ENCODE assay signal across 11 cellular contexts in genomic region chr14:90087433-90087832, GRCh38. TPM values are rescaled to one million over a fixed set of nuclear protein-coding genes. Genes with fewer than 3 reads are reported as not detected.
A peak's percentile ranks its signal among the peaks of the same experiment; 100 is the strongest.
DNase-seq lines count a peak whose midpoint lies in the region; ATAC-seq, FAIRE-seq and TF ChIP-seq lines count a peak whose summit lies in the region.
"Had no signal": no experiment of that assay in that cellular context is flagged by ENCODE, and none has a peak within 500 bp of the region (broad histone marks: within the 10 kb centered on the region; RNA-seq: fewer than 3 reads in every experiment).

No MANE protein-coding gene starts in this region.

- peaks cover 13% of the 10 kb centered on the region for H3K27me3 ChIP-seq in IMR-90 (ENCODE audit: control insufficient read depth, insufficient read depth, low read length)
- H3K27me3 ChIP-seq in astrocyte (ENCODE audit: insufficient read depth, low read length) = peaks cover 5% of the 10 kb centered on the region
- peaks cover 0 to 5% of the 10 kb centered on the region in 2 donors for H3K27me3 ChIP-seq in left lung
- H3K27me3 ChIP-seq: BLaER1 had no signal

- intact Hi-C loops in IMR-90 (cut with micrococcal nuclease) = no loop called here
- intact Hi-C loops in left lung (cut with DNase I) = no loop called here

- no peak overlapping the region for H2AK5ac ChIP-seq in IMR-90 (ENCODE audit: low read depth, low read length)

- no peaks in the 10 kb centered on the region for H3K79me1 ChIP-seq in IMR-90 (ENCODE audit: low read depth in 1 of 2, low read length in 2 of 2)

- H3K36me3 ChIP-seq in IMR-90 (ENCODE audit: control insufficient read depth, insufficient read depth, low read length) = no peaks in the 10 kb centered on the region
- no peaks in the 10 kb centered on the region for H3K36me3 ChIP-seq in astrocyte (ENCODE audit: insufficient read depth, low read length)
- no peaks in the 10 kb centered on the region for H3K36me3 ChIP-seq in left lung
- H3K36me3 ChIP-seq: BLaER1 had no signal

- no peak overlapping the region for H2BK5ac ChIP-seq in IMR-90 (ENCODE audit: low read depth, low read length, poor library complexity, severe bottlenecking)

- DNase-seq in A549 (ENCODE audit: low read depth in 1 of 2, low spot score in 1 of 2) (peak in 1 of 2 experiments; percentile 50), IMR-90 (peak; percentile 58), astrocyte (ENCODE audit: low read depth) (peak; percentile 87), left lung (peak in 1 of 2 donors; percentile 68), retina (no peak), NCI-H2171 treated with DMSO at 0.1 percent for 48 hours (lab: John Stamatoyannopoulos, UW) (no peak)
- DNase-seq in activated naive CD4-positive, alpha-beta T cell (lab: John Stamatoyannopoulos, UW) = no peak
- DNase-seq: stimulated activated naive CD4-positive, alpha-beta T cell treated with Interleukin-2 at 50 U/mL for 16 hours had no signal

- H3K4me1 ChIP-seq in A549 = no peaks in the 10 kb centered on the region
- H3K4me1 ChIP-seq in IMR-90 (ENCODE audit: control insufficient read depth, insufficient read depth, low read length) = no peaks in the 10 kb centered on the region
- H3K4me1 ChIP-seq in astrocyte (ENCODE audit: insufficient read depth, low read length) = peaks cover 6% of the 10 kb centered on the region
- peaks cover 0 to 11% of the 10 kb centered on the region in 2 donors for H3K4me1 ChIP-seq in left lung
- H3K4me1 ChIP-seq: BLaER1 had no signal

- H4K8ac ChIP-seq in IMR-90 (ENCODE audit: low read depth in 2 of 2, low read length in 2 of 2) = no peak overlapping the region

- TF ChIP-seq EP300 in A549 (IDR thresholded peaks at IDR 0.05) = no peak

- CTCF ChIA-PET in A549 (lab: Yijun Ruan, JAX) = interaction anchor here (1.2 to 1.7 kb wide), 2 partner anchors 26 to 148 kb away, joined by 3 to 4 read pairs; no protein-coding TSS in a partner anchor
- CTCF ChIA-PET in IMR-90 (lab: Yijun Ruan, JAX) = no interaction called here

- H4K5ac ChIP-seq in IMR-90 (ENCODE audit: low read depth, low read length) = no peak overlapping the region

- WGBS in A549 (ENCODE audit: missing lambda C conversion rate) = 18% methylated on average over 6 of the region's 6 CpGs
- no CpG with 5 or more reads among the region's 6 CpGs for WGBS in IMR-90 (ENCODE audit: extremely low coverage in 2 of 2, insufficient read length in 1 of 2), 2 experiments

- in situ Hi-C loops in IMR-90 (cut with MboI; ENCODE audit: low sequenced_read_pairs) = no loop called here

- H4K20me1 ChIP-seq in IMR-90 (ENCODE audit: insufficient read depth, low read length) = no peaks in the 10 kb centered on the region
- no peaks in the 10 kb centered on the region for H4K20me1 ChIP-seq in astrocyte (ENCODE audit: insufficient read depth, low read length)
- H4K20me1 ChIP-seq: BLaER1 had no signal

- H2AK9ac ChIP-seq in IMR-90 (replicated peaks; ENCODE audit: low read depth, low read length, poor library complexity) = no peak overlapping the region

- no peak overlapping the region for H3K4ac ChIP-seq in IMR-90 (ENCODE audit: low read depth, low read length)

- no peaks in the 10 kb centered on the region for H3K9me3 ChIP-seq in A549
- H3K9me3 ChIP-seq in IMR-90 (ENCODE audit: control insufficient read depth, insufficient read depth, low read length) = 0 out of 2 replicates have a peak, but pooled peaks cover 2% of the 10 kb centered on the region
- H3K9me3 ChIP-seq in astrocyte (ENCODE audit: insufficient read depth, low read depth, low read length) = no peaks in the 10 kb centered on the region
- H3K9me3 ChIP-seq in left lung = no peaks in the 10 kb centered on the region

- H3K4me3 Mint-ChIP-seq in astrocyte (ENCODE audit: unreplicated experiment) = no peak overlapping the region

- H4K91ac ChIP-seq in IMR-90 (ENCODE audit: insufficient read depth, low read depth, low read length) = no peak overlapping the region

- no peak for TF ChIP-seq POLR2A in A549 (IDR thresholded peaks at IDR 0.05; ENCODE audit: low read length)
- TF ChIP-seq POLR2A in IMR-90 (IDR thresholded peaks at IDR 0.05; ENCODE audit: low read depth, low read length) = no peak
- TF ChIP-seq POLR2A in GM18505 (IDR thresholded peaks at IDR 0.05; ENCODE audit: borderline replicate concordance, extremely low read depth, insufficient read depth, insufficient read length) = no peak

- H2BK120ac ChIP-seq in IMR-90 (ENCODE audit: low read depth, low read length) = no peak overlapping the region

- H3K27me3 Mint-ChIP-seq in astrocyte (ENCODE audit: low read depth, unreplicated experiment) = peaks cover 3% of the 10 kb centered on the region

- no peak for TF ChIP-seq CTCF in A549 (IDR thresholded peaks at IDR 0.05)
- TF ChIP-seq CTCF in IMR-90 (conservative IDR thresholded peaks at IDR 0.05; ENCODE audit: low read depth, low read length) = no peak
- TF ChIP-seq CTCF in astrocyte (IDR thresholded peaks at IDR 0.05; ENCODE audit: insufficient read depth, low read depth, low read length) = no peak
- TF ChIP-seq CTCF in left lung (IDR thresholded peaks at IDR 0.05) = no peak

- FAIRE-seq in A549 (lab: Jason Lieb, UNC) (no peak), astrocyte (lab: Jason Lieb, UNC) (no peak)

- H3K14ac ChIP-seq in IMR-90 (replicated peaks; ENCODE audit: low read depth, low read length) = no peak overlapping the region

- H3K9me1 ChIP-seq in IMR-90 (ENCODE audit: insufficient read depth, low read length) = no peaks in the 10 kb centered on the region

- peaks cover 12% of the 10 kb centered on the region for H3K9me3 Mint-ChIP-seq in astrocyte (ENCODE audit: unreplicated experiment)

- peak; percentile 42 to 87 for ATAC-seq in A549
- ATAC-seq in IMR-90 (ENCODE audit: low read depth) = no peak; the same call in 1 of the 2 replicates
- peak; percentile 73 for ATAC-seq in left lung
- no peak for ATAC-seq in GM18505 (IDR thresholded peaks at IDR 0.05; ENCODE audit: unreplicated experiment)

- POLR2A ChIA-PET in A549 (lab: Yijun Ruan, JAX) = interaction anchor here (0.6 kb wide), 1 partner anchor 162 kb away, joined by 3 read pairs; no protein-coding TSS in a partner anchor
- POLR2A ChIA-PET in IMR-90 (lab: Charles Lee; ENCODE audit: unreplicated experiment) = no interaction called here

- no peaks in the 10 kb centered on the region for H3K36me3 Mint-ChIP-seq in astrocyte (ENCODE audit: low read depth, unreplicated experiment)

- no peak overlapping the region for H3K56ac ChIP-seq in IMR-90 (ENCODE audit: extremely low read depth, insufficient read depth, low read length)

- BruUV-seq in IMR-90 (replicated peaks; lab: Mats Ljungman, UMichigan) = no TSS peak

- H3K9ac ChIP-seq in IMR-90 (ENCODE audit: low read depth, low read length) (no peak overlapping the region), astrocyte (ENCODE audit: low read length) (no peak overlapping the region)
- H3K9ac ChIP-seq: BLaER1, parathyroid adenoma had no signal

- H2AFZ ChIP-seq in IMR-90 (replicated peaks; ENCODE audit: low read length, poor library complexity) (no peak overlapping the region), astrocyte (ENCODE audit: low read depth, low read length) (no peak overlapping the region)
- H2AFZ ChIP-seq: parathyroid adenoma had no signal

- H3K4me2 ChIP-seq in A549 (no peak overlapping the region; the same call in 2 of the 3 replicates), IMR-90 (ENCODE audit: low read depth, low read length) (no peak overlapping the region), astrocyte (ENCODE audit: low read length) (no peak overlapping the region)
- H3K4me2 ChIP-seq: BLaER1 had no signal

- H2BK15ac ChIP-seq in IMR-90 (ENCODE audit: low read depth, low read length) = no peak overlapping the region

- dilution Hi-C loops in IMR-90 (cut with HindIII; ENCODE audit: low sequenced_read_pairs, unreplicated experiment) = no loop called here

- TF ChIP-seq RAD21 in A549 (conservative IDR thresholded peaks at IDR 0.05 in 1 of 2, IDR thresholded peaks at IDR 0.05 in 1 of 2) (no peak), IMR-90 (IDR thresholded peaks at IDR 0.05; ENCODE audit: low read length) (no peak)

- no peaks in the 10 kb centered on the region for H3K79me2 ChIP-seq in astrocyte (ENCODE audit: insufficient read depth, low read length)
- H3K79me2 ChIP-seq: parathyroid adenoma had no signal

- no peak overlapping the region for H3K4me3 ChIP-seq in A549
- H3K4me3 ChIP-seq in IMR-90 (ENCODE audit: insufficient read depth, low read depth, low read length) = no peak overlapping the region
- no peak overlapping the region for H3K4me3 ChIP-seq in astrocyte (ENCODE audit: insufficient read depth, low read depth, low read length)
- no peak overlapping the region for H3K4me3 ChIP-seq in left lung
- H3K4me3 ChIP-seq: BLaER1 had no signal

- H3K27ac ChIP-seq in A549 = 0 out of 6 replicates have a peak overlapping the region, but pooled peaks of 1 of the 2 experiments have one; percentile 23
- H3K27ac ChIP-seq in IMR-90 (ENCODE audit: insufficient read depth, low read length) = no peak overlapping the region
- no peak overlapping the region for H3K27ac ChIP-seq in astrocyte (ENCODE audit: low read depth, low read length)
- peak overlapping the region in 1 of 2 donors; percentile 64 for H3K27ac ChIP-seq in left lung
- H3K27ac ChIP-seq: BLaER1, parathyroid adenoma had no signal

- H3K27ac Mint-ChIP-seq in astrocyte (ENCODE audit: unreplicated experiment) = no peak overlapping the region

- H3K4me1 Mint-ChIP-seq in astrocyte (ENCODE audit: low read depth, unreplicated experiment) = no peaks in the 10 kb centered on the region

- no peak overlapping the region for H3K23ac ChIP-seq in IMR-90 (ENCODE audit: low read depth, low read length)

- no peak overlapping the region for H2BK20ac ChIP-seq in IMR-90 (ENCODE audit: low read depth, low read length)

- no peak overlapping the region for H3K18ac ChIP-seq in IMR-90 (ENCODE audit: low read depth, low read length)

TF ChIP-seq in A549, 52 proteins besides CTCF, POLR2A, EP300 and RAD21 (continues in another document):
- TF ChIP-seq CEBPB (IDR thresholded peaks at IDR 0.05) = peak; percentile 61 to 86
- no peak for TF ChIP-seq CHD2 (IDR thresholded peaks at IDR 0.05; ENCODE audit: low read length, partially characterized antibody)
- no peak for TF ChIP-seq GATA3 (IDR thresholded peaks at IDR 0.05; ENCODE audit: borderline replicate concordance)

TF ChIP-seq in IMR-90, 13 proteins besides CTCF, POLR2A, EP300 and RAD21 (continues in another document):
- TF ChIP-seq MXI1 (IDR thresholded peaks at IDR 0.05; ENCODE audit: borderline replicate concordance, low read depth, low read length) (no peak), CEBPB (IDR thresholded peaks at IDR 0.05; ENCODE audit: low read depth, low read length) (peak; percentile 80), MAFK (IDR thresholded peaks at IDR 0.05; ENCODE audit: low read depth, low read length) (no peak)

RNA-seq across cellular contexts. Expression of gene KCNK13, which starts 25.6 kb away (rescaled TPM):
- polyA plus RNA-seq in A549 (2011; rRNA removed) = not detected in 2 replicates
- polyA plus RNA-seq in A549 (2012; cell fraction: cytosol; rRNA removed) = not detected in 2 replicates
- polyA plus RNA-seq in A549 (2012; cell fraction: nucleus; rRNA removed) = 0.04 and 0.05 TPM in 2 replicates
- polyA plus RNA-seq in A549 (2017; fragmentation: RNase III; extraction: RNeasy Plus Mini Kit Qiagen cat#74134 plus additional on column Dnase treatment) = not detected in 3 replicates
- polyA minus RNA-seq in A549 (2011; rRNA and poly(A)+ RNA removed) = not detected in 2 replicates
- not detected in 2 replicates for total RNA-seq in IMR-90 (2012; rRNA removed)
- not detected in 2 replicates for polyA plus RNA-seq in IMR-90 (2012; rRNA removed)
- polyA plus RNA-seq in IMR-90 (2012; cell fraction: cytosol; rRNA removed) = not detected in 2 replicates
- not detected in 2 replicates for polyA plus RNA-seq in IMR-90 (2012; cell fraction: nucleus; rRNA removed; ENCODE audit: low replicate concordance)
- 0.09 TPM in 1 of 2 replicates, not detected in the other for total RNA-seq in astrocyte
- total RNA-seq in left lung = 1 to 10 TPM in 1 of 2 donors, under 1 TPM in 1; 0.32 to 2.8 TPM

Comparison
In these comparisons a context has a peak if more than half of its experiments do, and no peak if none do; other contexts are left out.
1. ATAC-seq: peak in A549 (2 of 2) and left lung (single experiment); none in IMR-90 (single experiment) and GM18505 (single experiment).
2. DNase-seq: peak in IMR-90 (single experiment) and astrocyte (single experiment); none in activated naive CD4-positive, alpha-beta T cell (0 of 4), retina (single experiment) and NCI-H2171 treated with DMSO at 0.1 percent for 48 hours (single experiment).